ENCODE assay signal across 20 cellular contexts in the genomic region with DNA sequence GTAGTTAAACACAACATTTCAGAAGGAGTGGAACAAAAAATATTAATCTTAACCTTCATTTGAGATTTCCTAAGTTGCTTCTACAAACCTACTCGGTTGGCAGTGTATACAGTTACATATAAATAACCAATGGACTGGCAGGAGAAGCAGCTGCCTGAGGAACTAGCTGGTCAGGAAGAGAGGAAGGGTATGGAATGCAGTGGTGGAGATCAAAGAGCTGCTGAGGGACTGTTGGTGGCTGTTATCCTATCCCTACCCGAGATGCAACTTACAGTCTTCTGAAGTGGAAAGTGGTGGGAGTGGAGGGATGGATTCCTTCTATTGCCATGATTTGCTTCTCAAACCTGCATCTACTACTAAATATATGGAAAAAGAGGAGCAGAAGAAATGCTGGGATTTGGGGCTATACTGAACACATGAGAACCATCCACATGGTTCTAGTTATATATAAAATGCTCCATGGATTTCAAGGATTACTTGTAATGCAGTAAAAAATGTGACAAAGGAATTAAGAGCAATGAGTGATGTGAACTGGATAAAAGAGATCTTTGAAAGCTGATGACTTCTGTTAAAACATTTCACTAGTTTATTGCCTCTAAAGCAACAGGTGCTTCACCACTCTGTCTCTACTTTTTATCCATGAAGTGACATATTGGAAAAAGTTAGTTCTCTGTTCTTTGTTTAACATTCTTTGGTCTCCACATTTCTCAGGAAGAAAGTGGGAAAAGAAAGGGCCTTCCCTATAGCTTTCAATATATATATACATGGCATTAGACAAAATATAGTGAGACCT.
"Had no signal": no experiment of that assay in that cellular context is flagged by ENCODE, and none has a peak within 500 bp of the region (broad histone marks: within the 10 kb centered on the region; RNA-seq: fewer than 3 reads in every experiment).

No MANE protein-coding gene starts in this region.

- H3K27ac ChIP-seq: lower lobe of right lung, neutrophil, parathyroid adenoma, WERI-Rb-1 had no signal

- H3K4me3 Mint-ChIP-seq: activated CD4-positive, alpha-beta T cell treated with anti-CD3 and anti-CD28 coated beads, Interleukin-2, amount 10 ng/mL, durations not matched to agents 24 days and 14 days; activated naive CD8-positive, alpha-beta T cell; activated T-cell treated with anti-CD3 and anti-CD28 coated beads, Interleukin-2, amount 50 U/mL, for 72 hours; naive B cell; T-helper 1 cell treated with Interleukin-12 subunit alpha and Interleukin-12 subunit beta and Interleukin-4 antibody, amounts not matched to agents 30 μg/mL and 1 μg/mL, for 36 hours had no signal

- H3K36me3 ChIP-seq: lower lobe of right lung, neutrophil, WERI-Rb-1 had no signal

- H3K27me3 ChIP-seq: neutrophil had no signal

- H2AFZ ChIP-seq: parathyroid adenoma had no signal

- H3K4me1 ChIP-seq: lower lobe of right lung, parathyroid adenoma had no signal

- ATAC-seq: activated T-cell treated with anti-CD3 and anti-CD28 coated beads, Interleukin-2, amount 50 U/mL, for 72 hours; left cardiac atrium; lower lobe of right lung had no signal

- H3K9me3 Mint-ChIP-seq: activated CD4-positive, alpha-beta T cell treated with anti-CD3 and anti-CD28 coated beads, Interleukin-2, amount 10 ng/mL, durations not matched to agents 24 days and 14 days; activated T-cell treated with anti-CD3 and anti-CD28 coated beads, Interleukin-2, amount 50 U/mL, for 72 hours; naive B cell; T-helper 1 cell treated with Interleukin-12 subunit alpha and Interleukin-12 subunit beta and Interleukin-4 antibody, amounts not matched to agents 30 μg/mL and 1 μg/mL, for 36 hours had no signal

- H3K27me3 Mint-ChIP-seq: activated CD4-positive, alpha-beta T cell treated with anti-CD3 and anti-CD28 coated beads, Interleukin-2, amount 10 ng/mL, durations not matched to agents 24 days and 14 days; activated naive CD8-positive, alpha-beta T cell; naive B cell had no signal

- DNase-seq: activated CD4-positive, alpha-beta T cell treated with anti-CD3 and anti-CD28 coated beads, Interleukin-2, amount 10 ng/mL, durations not matched to agents 24 days and 14 days; activated CD8-positive, alpha-beta memory T cell treated with anti-CD3 and anti-CD28 coated beads, Interleukin-2, amount 50 U/mL, for 48 hours; activated gamma-delta T cell; activated T-cell treated with anti-CD3 and anti-CD28 coated beads, Interleukin-2, amount 50 U/mL, for 72 hours; cortex of kidney; effector CD4-positive, alpha-beta T cell; foreskin melanocyte; left cardiac atrium; lower lobe of right lung; midbrain; naive B cell; stimulated activated CD4-positive, alpha-beta T cell treated with anti-CD3 and anti-CD28 coated beads, Interleukin-15, amount 100 ng/mL, for 24 hours; stimulated activated CD4-positive, alpha-beta T cell treated with anti-CD3 and anti-CD28 coated beads, Interleukin-4, amount 100 ng/mL, for 1 hour; stimulated activated naive CD4-positive, alpha-beta T cell; trophoblast cell; WERI-Rb-1 had no signal

- H3K4me3 ChIP-seq: lower lobe of right lung had no signal

- H3K36me3 Mint-ChIP-seq: activated naive CD8-positive, alpha-beta T cell had no signal

- H3K27ac Mint-ChIP-seq: activated CD4-positive, alpha-beta T cell treated with anti-CD3 and anti-CD28 coated beads, Interleukin-2, amount 10 ng/mL, durations not matched to agents 24 days and 14 days; activated naive CD8-positive, alpha-beta T cell; T-helper 1 cell treated with Interleukin-12 subunit alpha and Interleukin-12 subunit beta and Interleukin-4 antibody, amounts not matched to agents 30 μg/mL and 1 μg/mL, for 36 hours had no signal

- H3K9me3 ChIP-seq: lower lobe of right lung, neutrophil had no signal

- H3K9ac ChIP-seq: parathyroid adenoma had no signal
